In genomic region chr22:50532824-50533344, GRCh38 we compare ENCODE assay signal across 1 cellular context.
TF ChIP-seq lines count a peak whose summit lies in the region.

No MANE protein-coding gene starts in this region.

TF ChIP-seq in H1, 55 proteins besides CTCF, POLR2A, EP300 and RAD21:
- no peak for TF ChIP-seq SAP30 (IDR thresholded peaks at IDR 0.05; ENCODE audit: insufficient read depth, insufficient replicate concordance, low read length)
- no peak for TF ChIP-seq SP4 (IDR thresholded peaks at IDR 0.05; ENCODE audit: low read length)
- no peak for TF ChIP-seq KDM1A (IDR thresholded peaks at IDR 0.05; ENCODE audit: borderline replicate concordance, low read length)
- TF ChIP-seq FOSL1 (IDR thresholded peaks at IDR 0.05; ENCODE audit: insufficient read depth, low read depth, low read length), result no peak
- no peak for TF ChIP-seq CTBP2 (IDR thresholded peaks at IDR 0.05; ENCODE audit: borderline replicate concordance, insufficient read depth, insufficient read length, low read length)
- no peak for TF ChIP-seq HDAC2 (IDR thresholded peaks at IDR 0.05; ENCODE audit: borderline replicate concordance in 1 of 2, low read depth in 2 of 2, low read length in 2 of 2)
- no peak for TF ChIP-seq KDM5A (IDR thresholded peaks at IDR 0.05; ENCODE audit: low read length)
- no peak for TF ChIP-seq RBBP5 (IDR thresholded peaks at IDR 0.05; ENCODE audit: borderline replicate concordance, low read depth, low read length)
- TF ChIP-seq CBX8 (IDR thresholded peaks at IDR 0.05; ENCODE audit: borderline replicate concordance, low read depth, low read length), result no peak
